In the genomic region with DNA sequence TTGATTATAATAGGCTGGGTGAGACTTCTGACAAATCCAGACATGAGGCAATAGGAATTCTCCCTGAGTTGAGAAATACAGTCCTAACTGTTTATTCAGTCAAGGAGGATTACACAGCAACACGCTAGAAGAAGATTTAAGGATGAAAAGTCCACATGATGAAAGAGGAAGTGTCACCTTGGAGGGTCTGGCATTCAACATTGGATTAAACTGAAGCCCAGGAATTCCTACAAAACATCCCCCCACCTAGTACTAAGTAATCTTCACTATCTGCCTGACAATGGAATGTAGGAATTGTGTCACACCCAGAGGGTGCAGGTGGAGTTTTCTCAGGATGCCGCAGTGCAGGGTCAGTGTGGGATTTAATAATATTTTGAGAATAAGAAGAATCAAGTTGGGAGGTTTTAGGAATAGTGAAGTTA, we compare ENCODE assay signal across 1 cellular context.
TF ChIP-seq lines count a peak whose summit lies in the region.

No MANE protein-coding gene starts in this region.

TF ChIP-seq in HepG2, 621 proteins besides CTCF, POLR2A, EP300 and RAD21 (continued from another document and continues in another):
- TF ChIP-seq, protein P1, sequence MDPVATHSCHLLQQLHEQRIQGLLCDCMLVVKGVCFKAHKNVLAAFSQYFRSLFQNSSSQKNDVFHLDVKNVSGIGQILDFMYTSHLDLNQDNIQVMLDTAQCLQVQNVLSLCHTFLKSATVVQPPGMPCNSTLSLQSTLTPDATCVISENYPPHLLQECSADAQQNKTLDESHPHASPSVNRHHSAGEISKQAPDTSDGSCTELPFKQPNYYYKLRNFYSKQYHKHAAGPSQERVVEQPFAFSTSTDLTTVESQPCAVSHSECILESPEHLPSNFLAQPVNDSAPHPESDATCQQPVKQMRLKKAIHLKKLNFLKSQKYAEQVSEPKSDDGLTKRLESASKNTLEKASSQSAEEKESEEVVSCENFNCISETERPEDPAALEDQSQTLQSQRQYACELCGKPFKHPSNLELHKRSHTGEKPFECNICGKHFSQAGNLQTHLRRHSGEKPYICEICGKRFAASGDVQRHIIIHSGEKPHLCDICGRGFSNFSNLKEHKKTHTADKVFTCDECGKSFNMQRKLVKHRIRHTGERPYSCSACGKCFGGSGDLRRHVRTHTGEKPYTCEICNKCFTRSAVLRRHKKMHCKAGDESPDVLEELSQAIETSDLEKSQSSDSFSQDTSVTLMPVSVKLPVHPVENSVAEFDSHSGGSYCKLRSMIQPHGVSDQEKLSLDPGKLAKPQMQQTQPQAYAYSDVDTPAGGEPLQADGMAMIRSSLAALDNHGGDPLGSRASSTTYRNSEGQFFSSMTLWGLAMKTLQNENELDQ (CRISPR knock-in tag; IDR thresholded peaks at IDR 0.05; ENCODE audit: borderline replicate concordance) = no peak
- TF ChIP-seq ZBTB38 (CRISPR knock-in tag; IDR thresholded peaks at IDR 0.05) (no peak), ZNF124 (CRISPR knock-in tag; IDR thresholded peaks at IDR 0.05) (peak; percentile 29; the same call in 1 of the 2 replicates), SALL2 (CRISPR knock-in tag; IDR thresholded peaks at IDR 0.05) (peak; percentile 63; the same call in 1 of the 2 replicates), DPF2 (CRISPR knock-in tag; IDR thresholded peaks at IDR 0.05; ENCODE audit: borderline replicate concordance, low read depth) (peak; percentile 40; the same call in 1 of the 2 replicates), DR1 (CRISPR knock-in tag; IDR thresholded peaks at IDR 0.05) (no peak), ZNF777 (CRISPR knock-in tag; IDR thresholded peaks at IDR 0.05) (no peak), ZNF34 (CRISPR knock-in tag; IDR thresholded peaks at IDR 0.05; ENCODE audit: borderline replicate concordance) (no peak), ZNF362 (CRISPR knock-in tag; IDR thresholded peaks at IDR 0.05; ENCODE audit: borderline replicate concordance) (no peak), ZNF710 (CRISPR knock-in tag; IDR thresholded peaks at IDR 0.05; ENCODE audit: borderline replicate concordance) (peak; percentile 76; the same call in 1 of the 2 replicates), ZNF335 (CRISPR knock-in tag; IDR thresholded peaks at IDR 0.05) (no peak), KAT8 (CRISPR knock-in tag; IDR thresholded peaks at IDR 0.05) (peak; percentile 67), ZNF510 (CRISPR knock-in tag; IDR thresholded peaks at IDR 0.05; ENCODE audit: low read depth) (no peak), ZNF720 (CRISPR knock-in tag; IDR thresholded peaks at IDR 0.05) (no peak), ZNF292 (CRISPR knock-in tag; IDR thresholded peaks at IDR 0.05; ENCODE audit: borderline replicate concordance, low read depth) (no peak), MED1 (CRISPR knock-in tag; IDR thresholded peaks at IDR 0.05) (peak; percentile 96), RARG (CRISPR knock-in tag; IDR thresholded peaks at IDR 0.05; ENCODE audit: low read depth) (no peak), HNF4G (IDR thresholded peaks at IDR 0.05; ENCODE audit: borderline replicate concordance, low read depth, low read length) (peak; percentile 72; the same call in 1 of the 2 replicates), HNF4G (CRISPR knock-in tag; IDR thresholded peaks at IDR 0.05; ENCODE audit: borderline replicate concordance, low read depth) (no peak), MTERF4 (CRISPR knock-in tag; IDR thresholded peaks at IDR 0.05) (no peak), SP140L (CRISPR knock-in tag; IDR thresholded peaks at IDR 0.05; ENCODE audit: borderline replicate concordance) (no peak), ZNF264 (CRISPR knock-in tag; IDR thresholded peaks at IDR 0.05) (peak; percentile 62; the same call in 1 of the 2 replicates), ZNF235 (CRISPR knock-in tag; IDR thresholded peaks at IDR 0.05; ENCODE audit: borderline replicate concordance) (no peak), ZNF329 (CRISPR knock-in tag; IDR thresholded peaks at IDR 0.05; ENCODE audit: low read depth) (0 out of 2 replicates have a peak, but pooled peaks have one; percentile 46), E2F1 (CRISPR knock-in tag; IDR thresholded peaks at IDR 0.05) (no peak), SNRNP70 (IDR thresholded peaks at IDR 0.05; ENCODE audit: low read depth, low read length) (no peak), RARA (CRISPR knock-in tag; IDR thresholded peaks at IDR 0.05) (peak; percentile 76), ZNF12 (CRISPR knock-in tag; IDR thresholded peaks at IDR 0.05) (peak; percentile 33; the same call in 1 of the 2 replicates), KLF6 (CRISPR knock-in tag; IDR thresholded peaks at IDR 0.05) (no peak), ZNF879 (CRISPR knock-in tag; IDR thresholded peaks at IDR 0.05) (no peak), NCOA5 (CRISPR knock-in tag; IDR thresholded peaks at IDR 0.05) (no peak), RFX3 (CRISPR knock-in tag; IDR thresholded peaks at IDR 0.05) (no peak), ZNF501 (CRISPR knock-in tag; IDR thresholded peaks at IDR 0.05) (no peak), ZNF629 (CRISPR knock-in tag; conservative IDR thresholded peaks at IDR 0.05) (no peak), ZNF670 (CRISPR knock-in tag; IDR thresholded peaks at IDR 0.05; ENCODE audit: borderline replicate concordance) (no peak), NR1H2 (CRISPR knock-in tag; IDR thresholded peaks at IDR 0.05; ENCODE audit: borderline replicate concordance, low read depth) (no peak), KDM1A (CRISPR knock-in tag; IDR thresholded peaks at IDR 0.05) (peak; percentile 71), ZNF687 (CRISPR knock-in tag; IDR thresholded peaks at IDR 0.05) (no peak), SOX6 (IDR thresholded peaks at IDR 0.05) (no peak), SOX6 (CRISPR knock-in tag; IDR thresholded peaks at IDR 0.05) (peak; percentile 95), SP4 (CRISPR knock-in tag; IDR thresholded peaks at IDR 0.05) (no peak), CC2D1A (CRISPR knock-in tag; IDR thresholded peaks at IDR 0.05) (peak; percentile 62; the same call in 1 of the 2 replicates), ZNF350 (CRISPR knock-in tag; IDR thresholded peaks at IDR 0.05; ENCODE audit: borderline replicate concordance, low read depth) (no peak), ESRRA (CRISPR knock-in tag; IDR thresholded peaks at IDR 0.05; ENCODE audit: low read depth) (no peak; the same call in 1 of the 2 replicates), BRF2 (CRISPR knock-in tag; IDR thresholded peaks at IDR 0.05) (no peak), ZNF614 (CRISPR knock-in tag; IDR thresholded peaks at IDR 0.05; ENCODE audit: borderline replicate concordance) (peak; percentile 60; the same call in 1 of the 2 replicates)
- TF ChIP-seq, protein P2, sequence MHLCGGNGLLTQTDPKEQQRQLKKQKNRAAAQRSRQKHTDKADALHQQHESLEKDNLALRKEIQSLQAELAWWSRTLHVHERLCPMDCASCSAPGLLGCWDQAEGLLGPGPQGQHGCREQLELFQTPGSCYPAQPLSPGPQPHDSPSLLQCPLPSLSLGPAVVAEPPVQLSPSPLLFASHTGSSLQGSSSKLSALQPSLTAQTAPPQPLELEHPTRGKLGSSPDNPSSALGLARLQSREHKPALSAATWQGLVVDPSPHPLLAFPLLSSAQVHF (CRISPR knock-in tag; IDR thresholded peaks at IDR 0.05) = no peak
- TF ChIP-seq, protein P3, sequence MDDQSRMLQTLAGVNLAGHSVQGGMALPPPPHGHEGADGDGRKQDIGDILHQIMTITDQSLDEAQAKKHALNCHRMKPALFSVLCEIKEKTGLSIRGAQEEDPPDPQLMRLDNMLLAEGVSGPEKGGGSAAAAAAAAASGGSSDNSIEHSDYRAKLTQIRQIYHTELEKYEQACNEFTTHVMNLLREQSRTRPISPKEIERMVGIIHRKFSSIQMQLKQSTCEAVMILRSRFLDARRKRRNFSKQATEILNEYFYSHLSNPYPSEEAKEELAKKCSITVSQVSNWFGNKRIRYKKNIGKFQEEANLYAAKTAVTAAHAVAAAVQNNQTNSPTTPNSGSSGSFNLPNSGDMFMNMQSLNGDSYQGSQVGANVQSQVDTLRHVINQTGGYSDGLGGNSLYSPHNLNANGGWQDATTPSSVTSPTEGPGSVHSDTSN (CRISPR knock-in tag; IDR thresholded peaks at IDR 0.05; ENCODE audit: borderline replicate concordance) = no peak
- TF ChIP-seq, protein P4, sequence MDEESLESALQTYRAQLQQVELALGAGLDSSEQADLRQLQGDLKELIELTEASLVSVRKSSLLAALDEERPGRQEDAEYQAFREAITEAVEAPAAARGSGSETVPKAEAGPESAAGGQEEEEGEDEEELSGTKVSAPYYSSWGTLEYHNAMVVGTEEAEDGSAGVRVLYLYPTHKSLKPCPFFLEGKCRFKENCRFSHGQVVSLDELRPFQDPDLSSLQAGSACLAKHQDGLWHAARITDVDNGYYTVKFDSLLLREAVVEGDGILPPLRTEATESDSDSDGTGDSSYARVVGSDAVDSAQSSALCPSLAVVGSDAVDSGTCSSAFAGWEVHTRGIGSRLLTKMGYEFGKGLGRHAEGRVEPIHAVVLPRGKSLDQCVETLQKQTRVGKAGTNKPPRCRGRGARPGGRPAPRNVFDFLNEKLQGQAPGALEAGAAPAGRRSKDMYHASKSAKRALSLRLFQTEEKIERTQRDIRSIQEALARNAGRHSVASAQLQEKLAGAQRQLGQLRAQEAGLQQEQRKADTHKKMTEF (CRISPR knock-in tag; IDR thresholded peaks at IDR 0.05) = peak; percentile 84
